19 cellular contexts compared by ENCODE assay signal in genomic region chr14:24816929-24817637, GRCh38.
DNase-seq lines count a peak whose midpoint lies in the region; ATAC-seq, FAIRE-seq and TF ChIP-seq lines count a peak whose summit lies in the region.
"Had no signal": no experiment of that assay in that cellular context is flagged by ENCODE, and none has a peak within 500 bp of the region (broad histone marks: within the 10 kb centered on the region; RNA-seq: fewer than 3 reads in every experiment).

No MANE protein-coding gene starts in this region.

- peak; percentile 69 to 86 (median 78) for ATAC-seq in pancreas
- no peak for ATAC-seq in GM18520 (IDR thresholded peaks at IDR 0.05; ENCODE audit: unreplicated experiment)
- ATAC-seq: activated CD8-positive, alpha-beta T cell treated with anti-CD3 and anti-CD28 coated beads for 36 hours; activated T-cell treated with anti-CD3 and anti-CD28 coated beads, Interleukin-2, amount 50 U/mL, for 4 hours; CD8-positive, alpha-beta T cell; gastrocnemius medialis; T-cell had no signal

- H3K4me1 ChIP-seq in HEK293 (ENCODE audit: control insufficient read depth, insufficient read depth, low read length) (peaks cover 10% of the 10 kb centered on the region), pancreas (peaks cover 36 to 70% (median 49%) of the 10 kb centered on the region in 3 donors)
- H3K4me1 ChIP-seq: gastrocnemius medialis, neural progenitor cell had no signal

- H3K4me3 ChIP-seq in HEK293 (ENCODE audit: low read depth, low read length) (no peak overlapping the region), pancreas (peak overlapping the region in 1 of 4 donors; percentile 11)
- H3K4me3 ChIP-seq: gastrocnemius medialis, neural progenitor cell, sigmoid colon had no signal

- H3K27me3 ChIP-seq in pancreas = no peaks in the 10 kb centered on the region
- H3K27me3 ChIP-seq: gastrocnemius medialis, neural progenitor cell, sigmoid colon had no signal

- CTCF ChIA-PET in HEK293 (lab: Yijun Ruan, JAX) = interaction anchor here (0.5 to 0.7 kb wide), 4 partner anchors 47 to 501 kb away, joined by 3 to 8 read pairs (median 3); no protein-coding TSS in a partner anchor

- H3K27ac ChIP-seq in HEK293 (ENCODE audit: extremely low read depth, low read depth, low read length) = peak overlapping the region; percentile 31; the same call in 1 of the 2 replicates
- peak overlapping the region; percentile 64 to 90 (median 80) for H3K27ac ChIP-seq in pancreas
- H3K27ac ChIP-seq: KMS-11, neural progenitor cell had no signal

- WGBS in pancreas, 2 donors = 14 to 16% methylated on average over 8 of the region's 8 CpGs

- H3K9me3 ChIP-seq in HEK293 (ENCODE audit: control insufficient read depth, insufficient read depth, low read depth, low read length) = no peaks in the 10 kb centered on the region
- no peaks in the 10 kb centered on the region for H3K9me3 ChIP-seq in pancreas
- H3K9me3 ChIP-seq: gastrocnemius medialis, sigmoid colon had no signal

- H3K36me3 ChIP-seq in HEK293 (ENCODE audit: control insufficient read depth in 2 of 2, insufficient read depth in 1 of 2, low read length in 2 of 2) = no peaks in the 10 kb centered on the region
- no peaks in the 10 kb centered on the region for H3K36me3 ChIP-seq in pancreas
- H3K36me3 ChIP-seq: gastrocnemius medialis, neural progenitor cell, sigmoid colon had no signal

- DNase-seq in kidney glomerular epithelial cell (lab: John Stamatoyannopoulos, UW) (peak; percentile 33), pancreas (peak; percentile 63 to 91 (median 82)), OCI-M1 (lab: John Stamatoyannopoulos, UW) (no peak), NCI-H345 treated with DMSO at 0.1 percent for 48 hours (lab: John Stamatoyannopoulos, UW; ENCODE audit: unreplicated experiment) (no peak), NOMO-1 treated with DMSO at 0.1 percent for 48 hours (lab: John Stamatoyannopoulos, UW; ENCODE audit: unreplicated experiment) (no peak)
- DNase-seq: activated CD8-positive, alpha-beta T cell treated with anti-CD3 and anti-CD28 coated beads for 36 hours; activated T-cell treated with anti-CD3 and anti-CD28 coated beads, Interleukin-2, amount 50 U/mL, for 4 hours; CD8-positive, alpha-beta T cell; gastrocnemius medialis; NCI-H1048; sigmoid colon; stimulated activated CD4-positive, alpha-beta T cell treated with anti-CD3 and anti-CD28 coated beads, Interleukin-2, amount 100 ng/mL, for 24 hours; T-cell had no signal

- FAIRE-seq in colon (lab: Jason Lieb, UNC) = peak; percentile 24
- peak; percentile 56 for FAIRE-seq in pancreas (lab: Jason Lieb, UNC)
- FAIRE-seq: urothelium cell line had no signal

- POLR2A ChIA-PET in HEK293 (lab: Yijun Ruan, JAX) = no interaction called here

- TF ChIP-seq CTCF in HEK293 (tag by site-specific recombination; IDR thresholded peaks at IDR 0.05) (no peak), pancreas (IDR thresholded peaks at IDR 0.05) (no peak)

- intact Hi-C loops in pancreas (cut with DNase I) = no loop called here

TF ChIP-seq in HEK293, 187 proteins besides CTCF, POLR2A, EP300 and RAD21:
- TF ChIP-seq ZNF114 (tag by site-specific recombination; IDR thresholded peaks at IDR 0.05) (no peak), ZSCAN30 (tag by site-specific recombination; IDR thresholded peaks at IDR 0.05) (no peak), ZNF768 (tag by site-specific recombination; IDR thresholded peaks at IDR 0.05) (no peak), ZNF23 (tag by site-specific recombination; IDR thresholded peaks at IDR 0.05; ENCODE audit: borderline replicate concordance) (no peak), ZFP37 (tag by site-specific recombination; IDR thresholded peaks at IDR 0.05) (no peak), ZNF211 (tag by site-specific recombination; IDR thresholded peaks at IDR 0.05; ENCODE audit: low read depth) (no peak), ZNF133 (tag by site-specific recombination; IDR thresholded peaks at IDR 0.05) (no peak), ZNF175 (tag by site-specific recombination; IDR thresholded peaks at IDR 0.05) (no peak), AEBP2 (tag by site-specific recombination; IDR thresholded peaks at IDR 0.05; ENCODE audit: borderline replicate concordance) (no peak), ZNF76 (tag by site-specific recombination; IDR thresholded peaks at IDR 0.05; ENCODE audit: borderline replicate concordance, low read depth) (no peak), ZNF707 (tag by site-specific recombination; IDR thresholded peaks at IDR 0.05) (no peak), ZNF184 (tag by site-specific recombination; IDR thresholded peaks at IDR 0.05) (no peak), ZNF423 (tag by site-specific recombination; IDR thresholded peaks at IDR 0.05) (no peak), ZNF560 (tag by site-specific recombination; IDR thresholded peaks at IDR 0.05; ENCODE audit: borderline replicate concordance) (no peak), KLF1 (tag by site-specific recombination; IDR thresholded peaks at IDR 0.05) (no peak)
- TF ChIP-seq, protein P1, sequence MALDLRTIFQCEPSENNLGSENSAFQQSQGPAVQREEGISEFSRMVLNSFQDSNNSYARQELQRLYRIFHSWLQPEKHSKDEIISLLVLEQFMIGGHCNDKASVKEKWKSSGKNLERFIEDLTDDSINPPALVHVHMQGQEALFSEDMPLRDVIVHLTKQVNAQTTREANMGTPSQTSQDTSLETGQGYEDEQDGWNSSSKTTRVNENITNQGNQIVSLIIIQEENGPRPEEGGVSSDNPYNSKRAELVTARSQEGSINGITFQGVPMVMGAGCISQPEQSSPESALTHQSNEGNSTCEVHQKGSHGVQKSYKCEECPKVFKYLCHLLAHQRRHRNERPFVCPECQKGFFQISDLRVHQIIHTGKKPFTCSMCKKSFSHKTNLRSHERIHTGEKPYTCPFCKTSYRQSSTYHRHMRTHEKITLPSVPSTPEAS (tag by site-specific recombination; IDR thresholded peaks at IDR 0.05) = no peak
- TF ChIP-seq, protein P2, sequence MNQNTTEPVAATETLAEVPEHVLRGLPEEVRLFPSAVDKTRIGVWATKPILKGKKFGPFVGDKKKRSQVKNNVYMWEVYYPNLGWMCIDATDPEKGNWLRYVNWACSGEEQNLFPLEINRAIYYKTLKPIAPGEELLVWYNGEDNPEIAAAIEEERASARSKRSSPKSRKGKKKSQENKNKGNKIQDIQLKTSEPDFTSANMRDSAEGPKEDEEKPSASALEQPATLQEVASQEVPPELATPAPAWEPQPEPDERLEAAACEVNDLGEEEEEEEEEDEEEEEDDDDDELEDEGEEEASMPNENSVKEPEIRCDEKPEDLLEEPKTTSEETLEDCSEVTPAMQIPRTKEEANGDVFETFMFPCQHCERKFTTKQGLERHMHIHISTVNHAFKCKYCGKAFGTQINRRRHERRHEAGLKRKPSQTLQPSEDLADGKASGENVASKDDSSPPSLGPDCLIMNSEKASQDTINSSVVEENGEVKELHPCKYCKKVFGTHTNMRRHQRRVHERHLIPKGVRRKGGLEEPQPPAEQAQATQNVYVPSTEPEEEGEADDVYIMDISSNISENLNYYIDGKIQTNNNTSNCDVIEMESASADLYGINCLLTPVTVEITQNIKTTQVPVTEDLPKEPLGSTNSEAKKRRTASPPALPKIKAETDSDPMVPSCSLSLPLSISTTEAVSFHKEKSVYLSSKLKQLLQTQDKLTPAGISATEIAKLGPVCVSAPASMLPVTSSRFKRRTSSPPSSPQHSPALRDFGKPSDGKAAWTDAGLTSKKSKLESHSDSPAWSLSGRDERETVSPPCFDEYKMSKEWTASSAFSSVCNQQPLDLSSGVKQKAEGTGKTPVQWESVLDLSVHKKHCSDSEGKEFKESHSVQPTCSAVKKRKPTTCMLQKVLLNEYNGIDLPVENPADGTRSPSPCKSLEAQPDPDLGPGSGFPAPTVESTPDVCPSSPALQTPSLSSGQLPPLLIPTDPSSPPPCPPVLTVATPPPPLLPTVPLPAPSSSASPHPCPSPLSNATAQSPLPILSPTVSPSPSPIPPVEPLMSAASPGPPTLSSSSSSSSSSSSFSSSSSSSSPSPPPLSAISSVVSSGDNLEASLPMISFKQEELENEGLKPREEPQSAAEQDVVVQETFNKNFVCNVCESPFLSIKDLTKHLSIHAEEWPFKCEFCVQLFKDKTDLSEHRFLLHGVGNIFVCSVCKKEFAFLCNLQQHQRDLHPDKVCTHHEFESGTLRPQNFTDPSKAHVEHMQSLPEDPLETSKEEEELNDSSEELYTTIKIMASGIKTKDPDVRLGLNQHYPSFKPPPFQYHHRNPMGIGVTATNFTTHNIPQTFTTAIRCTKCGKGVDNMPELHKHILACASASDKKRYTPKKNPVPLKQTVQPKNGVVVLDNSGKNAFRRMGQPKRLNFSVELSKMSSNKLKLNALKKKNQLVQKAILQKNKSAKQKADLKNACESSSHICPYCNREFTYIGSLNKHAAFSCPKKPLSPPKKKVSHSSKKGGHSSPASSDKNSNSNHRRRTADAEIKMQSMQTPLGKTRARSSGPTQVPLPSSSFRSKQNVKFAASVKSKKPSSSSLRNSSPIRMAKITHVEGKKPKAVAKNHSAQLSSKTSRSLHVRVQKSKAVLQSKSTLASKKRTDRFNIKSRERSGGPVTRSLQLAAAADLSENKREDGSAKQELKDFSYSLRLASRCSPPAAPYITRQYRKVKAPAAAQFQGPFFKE (tag by site-specific recombination; IDR thresholded peaks at IDR 0.05; ENCODE audit: borderline replicate concordance) = no peak

Comparison
In these comparisons a context has a peak if more than half of its experiments do, and no peak if none do; other contexts are left out.
1. DNase-seq: peak in kidney glomerular epithelial cell (single experiment) and pancreas (6 of 6); none in OCI-M1 (single experiment), NCI-H345 treated with DMSO at 0.1 percent for 48 hours (single experiment) and NOMO-1 treated with DMSO at 0.1 percent for 48 hours (single experiment).